Comparison of ENCODE assay signal across 24 cellular contexts in the genomic region with DNA sequence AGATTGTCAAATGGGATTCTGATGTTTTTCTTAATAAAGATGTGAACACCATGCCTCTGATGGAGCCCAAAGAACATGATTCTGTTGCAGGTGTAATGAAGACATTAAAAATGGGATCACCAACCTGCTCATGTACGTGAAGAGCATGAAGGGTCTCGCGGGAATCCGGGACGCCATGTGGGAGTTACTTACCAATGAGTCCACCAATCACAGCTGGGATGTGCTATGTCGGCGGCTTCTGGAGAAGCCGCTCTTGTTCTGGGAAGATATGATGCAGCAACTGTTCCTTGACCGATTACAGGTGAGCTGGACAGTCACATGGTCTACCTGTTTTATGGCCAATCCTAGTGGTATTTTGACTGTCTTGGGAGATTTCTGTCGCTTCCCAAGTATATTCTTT. TPM values are rescaled to one million over a fixed set of nuclear protein-coding genes. Genes with fewer than 3 reads are reported as not detected.
"Had no signal": no experiment of that assay in that cellular context is flagged by ENCODE, and none has a peak within 500 bp of the region (broad histone marks: within the 10 kb centered on the region; RNA-seq: fewer than 3 reads in every experiment).

No MANE protein-coding gene starts in this region.

- DNase-seq: hippocampal formation; kidney glomerular epithelial cell; left cardiac atrium; left lung; mesendoderm; midbrain; mucosa of descending colon; naive thymus-derived CD4-positive, alpha-beta T cell; nephron progenitor cell; stimulated activated CD4-positive, alpha-beta T cell treated with anti-CD3 and anti-CD28 coated beads, Interleukin-4, amount 100 ng/mL, for 24 hours; stimulated activated naive CD4-positive, alpha-beta T cell treated with Interleukin-2 at 50 U/mL for 16 hours; stimulated activated naive CD8-positive, alpha-beta T cell treated with anti-CD3 and anti-CD28 coated beads, Interleukin-15, amount 100 ng/mL, for 72 hours; substantia nigra had no signal

- H3K4me1 ChIP-seq: uterus had no signal

- H3K4me3 Mint-ChIP-seq: nephron progenitor cell; stimulated activated effector memory CD8-positive, alpha-beta T cell treated with anti-CD3 and anti-CD28 coated beads, Interleukin-12 subunit alpha, Interleukin-12 subunit beta, amount 100 ng/mL, for 72 hours; stimulated activated naive CD8-positive, alpha-beta T cell treated with anti-CD3 and anti-CD28 coated beads, Interleukin-15, amount 100 ng/mL, for 72 hours; type B pancreatic cell had no signal

- H3K27me3 ChIP-seq: left lung, ovary, right atrium auricular region, tibial nerve, uterus had no signal

- FAIRE-seq: keratinocyte had no signal

- H3K27ac ChIP-seq: left lung, right atrium auricular region, skin epidermis, tibial nerve, uterus had no signal

- H3K27me3 Mint-ChIP-seq: naive thymus-derived CD4-positive, alpha-beta T cell; progenitor cell of endocrine pancreas; stimulated activated naive CD8-positive, alpha-beta T cell treated with anti-CD3 and anti-CD28 coated beads, Interleukin-15, amount 100 ng/mL, for 72 hours; type B pancreatic cell had no signal

- ATAC-seq: left lung; mucosa of descending colon; naive thymus-derived CD4-positive, alpha-beta T cell; stimulated activated effector memory CD8-positive, alpha-beta T cell treated with anti-CD3 and anti-CD28 coated beads, Interleukin-12 subunit alpha, Interleukin-12 subunit beta, amount 100 ng/mL, for 72 hours; stimulated activated naive CD8-positive, alpha-beta T cell treated with anti-CD3 and anti-CD28 coated beads, Interleukin-15, amount 100 ng/mL, for 72 hours had no signal

- H3K27ac Mint-ChIP-seq: progenitor cell of endocrine pancreas; stimulated activated naive CD8-positive, alpha-beta T cell treated with anti-CD3 and anti-CD28 coated beads, Interleukin-15, amount 100 ng/mL, for 72 hours; type B pancreatic cell had no signal

- H3K9me3 ChIP-seq: left lung, mucosa of descending colon, ovary, right atrium auricular region, tibial nerve, uterus had no signal

- H3K4me3 ChIP-seq: left lung, lung, mucosa of descending colon, ovary, right atrium auricular region, skin epidermis, tibial nerve, uterus had no signal

- H3K36me3 ChIP-seq: ovary, uterus had no signal

- H3K9me3 Mint-ChIP-seq: nephron progenitor cell; stimulated activated effector memory CD8-positive, alpha-beta T cell treated with anti-CD3 and anti-CD28 coated beads, Interleukin-12 subunit alpha, Interleukin-12 subunit beta, amount 100 ng/mL, for 72 hours; stimulated activated naive CD8-positive, alpha-beta T cell treated with anti-CD3 and anti-CD28 coated beads, Interleukin-15, amount 100 ng/mL, for 72 hours; type B pancreatic cell had no signal

RNA-seq across cellular contexts. Expression of a gene that starts 35.7 kb away (rescaled TPM):
- total RNA-seq: naive thymus-derived CD4-positive, alpha-beta T cell; pulmonary artery endothelial cell had no signal
- polyA plus RNA-seq: keratinocyte; naive thymus-derived CD4-positive, alpha-beta T cell had no signal
